1 cellular context compared by ENCODE assay signal in genomic region chr1:31509124-31510072, GRCh38.
TF ChIP-seq lines count a peak whose summit lies in the region.

No MANE protein-coding gene starts in this region.

TF ChIP-seq in HepG2, 621 proteins besides CTCF, POLR2A, EP300 and RAD21 (continued from another document and continues in another):
- no peak for TF ChIP-seq ZNF317 (CRISPR knock-in tag; IDR thresholded peaks at IDR 0.05)
- no peak for TF ChIP-seq CBX5 (CRISPR knock-in tag; IDR thresholded peaks at IDR 0.05; ENCODE audit: borderline replicate concordance)
- no peak for TF ChIP-seq TMF1 (CRISPR knock-in tag; IDR thresholded peaks at IDR 0.05; ENCODE audit: low read depth)
- TF ChIP-seq, protein P1, sequence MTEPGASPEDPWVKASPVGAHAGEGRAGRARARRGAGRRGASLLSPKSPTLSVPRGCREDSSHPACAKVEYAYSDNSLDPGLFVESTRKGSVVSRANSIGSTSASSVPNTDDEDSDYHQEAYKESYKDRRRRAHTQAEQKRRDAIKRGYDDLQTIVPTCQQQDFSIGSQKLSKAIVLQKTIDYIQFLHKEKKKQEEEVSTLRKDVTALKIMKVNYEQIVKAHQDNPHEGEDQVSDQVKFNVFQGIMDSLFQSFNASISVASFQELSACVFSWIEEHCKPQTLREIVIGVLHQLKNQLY (CRISPR knock-in tag; IDR thresholded peaks at IDR 0.05) = 0 out of 2 replicates have a peak, but pooled peaks have one; percentile 47
- TF ChIP-seq ZNF530 (CRISPR knock-in tag; IDR thresholded peaks at IDR 0.05; ENCODE audit: low read depth) = no peak
- no peak for TF ChIP-seq RAD51 (IDR thresholded peaks at IDR 0.05; ENCODE audit: borderline replicate concordance)
- TF ChIP-seq THRA (CRISPR knock-in tag; IDR thresholded peaks at IDR 0.05; ENCODE audit: borderline replicate concordance) = peak; percentile 90
- TF ChIP-seq ZNF256 (CRISPR knock-in tag; conservative IDR thresholded peaks at IDR 0.05) = no peak
- 0 out of 2 replicates have a peak, but pooled peaks have one; percentile 47 for TF ChIP-seq HNRNPL (IDR thresholded peaks at IDR 0.05; ENCODE audit: low read depth, low read length)
- 0 out of 2 replicates have a peak, but pooled peaks have one; percentile 68 for TF ChIP-seq SMYD3 (CRISPR knock-in tag; IDR thresholded peaks at IDR 0.05)
- no peak for TF ChIP-seq USF2 (IDR thresholded peaks at IDR 0.05; ENCODE audit: low read depth, low read length)
- peak; percentile 46; the same call in 1 of the 2 replicates for TF ChIP-seq USF2 (CRISPR knock-in tag; IDR thresholded peaks at IDR 0.05; ENCODE audit: borderline replicate concordance)
- no peak for TF ChIP-seq NFE2L2 (IDR thresholded peaks at IDR 0.05; ENCODE audit: low read length)
- no peak for TF ChIP-seq HOXA7 (CRISPR knock-in tag; IDR thresholded peaks at IDR 0.05)
- peak; percentile 84 for TF ChIP-seq POLR2AphosphoS5 (IDR thresholded peaks at IDR 0.05; ENCODE audit: low read depth, low read length)
- peak; percentile 88; the same call in 1 of the 2 replicates for TF ChIP-seq SPEN (CRISPR knock-in tag; IDR thresholded peaks at IDR 0.05; ENCODE audit: low read depth)
- TF ChIP-seq MTA1 (CRISPR knock-in tag; IDR thresholded peaks at IDR 0.05; ENCODE audit: borderline replicate concordance) = peak; percentile 96
- no peak for TF ChIP-seq ZNF569 (CRISPR knock-in tag; IDR thresholded peaks at IDR 0.05; ENCODE audit: borderline replicate concordance)
- no peak; the same call in 1 of the 2 replicates for TF ChIP-seq MEF2D (CRISPR knock-in tag; IDR thresholded peaks at IDR 0.05)
- TF ChIP-seq ZNF614 (CRISPR knock-in tag; IDR thresholded peaks at IDR 0.05; ENCODE audit: borderline replicate concordance) = peak; percentile 56; the same call in 1 of the 2 replicates
- TF ChIP-seq, protein P2, sequence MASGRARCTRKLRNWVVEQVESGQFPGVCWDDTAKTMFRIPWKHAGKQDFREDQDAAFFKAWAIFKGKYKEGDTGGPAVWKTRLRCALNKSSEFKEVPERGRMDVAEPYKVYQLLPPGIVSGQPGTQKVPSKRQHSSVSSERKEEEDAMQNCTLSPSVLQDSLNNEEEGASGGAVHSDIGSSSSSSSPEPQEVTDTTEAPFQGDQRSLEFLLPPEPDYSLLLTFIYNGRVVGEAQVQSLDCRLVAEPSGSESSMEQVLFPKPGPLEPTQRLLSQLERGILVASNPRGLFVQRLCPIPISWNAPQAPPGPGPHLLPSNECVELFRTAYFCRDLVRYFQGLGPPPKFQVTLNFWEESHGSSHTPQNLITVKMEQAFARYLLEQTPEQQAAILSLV (CRISPR knock-in tag; IDR thresholded peaks at IDR 0.05; ENCODE audit: borderline replicate concordance) = no peak
- TF ChIP-seq, protein P3, sequence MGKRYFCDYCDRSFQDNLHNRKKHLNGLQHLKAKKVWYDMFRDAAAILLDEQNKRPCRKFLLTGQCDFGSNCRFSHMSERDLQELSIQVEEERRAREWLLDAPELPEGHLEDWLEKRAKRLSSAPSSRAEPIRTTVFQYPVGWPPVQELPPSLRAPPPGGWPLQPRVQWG (CRISPR knock-in tag; IDR thresholded peaks at IDR 0.05; ENCODE audit: borderline replicate concordance, low read depth) = no peak
- TF ChIP-seq MIER2 (CRISPR knock-in tag; IDR thresholded peaks at IDR 0.05) = 0 out of 2 replicates have a peak, but pooled peaks have one; percentile 39
- TF ChIP-seq ZNF761 (CRISPR knock-in tag; conservative IDR thresholded peaks at IDR 0.05) = 0 out of 2 replicates have a peak, but pooled peaks have one; percentile 27
- TF ChIP-seq CREB1 (IDR thresholded peaks at IDR 0.05) = no peak
- TF ChIP-seq CREB1 (CRISPR knock-in tag; IDR thresholded peaks at IDR 0.05) = peak; percentile 69
- peak; percentile 91; the same call in 1 of the 2 replicates for TF ChIP-seq ZBTB7A (CRISPR knock-in tag; IDR thresholded peaks at IDR 0.05)
- no peak; the same call in 1 of the 2 replicates for TF ChIP-seq ZNF629 (CRISPR knock-in tag; conservative IDR thresholded peaks at IDR 0.05)
- TF ChIP-seq TCF7 (IDR thresholded peaks at IDR 0.05; ENCODE audit: low read depth) = peak; percentile 49
- no peak for TF ChIP-seq ZNF674 (CRISPR knock-in tag; IDR thresholded peaks at IDR 0.05; ENCODE audit: low read depth)
- TF ChIP-seq ZNF432 (CRISPR knock-in tag; IDR thresholded peaks at IDR 0.05; ENCODE audit: borderline replicate concordance) = no peak
- TF ChIP-seq ZNF546 (CRISPR knock-in tag; conservative IDR thresholded peaks at IDR 0.05) = no peak
- TF ChIP-seq NPAS2 (CRISPR knock-in tag; IDR thresholded peaks at IDR 0.05; ENCODE audit: borderline replicate concordance) = no peak
- peak; percentile 67; the same call in 1 of the 2 replicates for TF ChIP-seq MIER3 (CRISPR knock-in tag; IDR thresholded peaks at IDR 0.05; ENCODE audit: borderline replicate concordance)
- no peak for TF ChIP-seq HOXA9 (CRISPR knock-in tag; IDR thresholded peaks at IDR 0.05; ENCODE audit: borderline replicate concordance)
- peak; percentile 26; the same call in 1 of the 2 replicates for TF ChIP-seq ELF1 (CRISPR knock-in tag; IDR thresholded peaks at IDR 0.05)
- TF ChIP-seq FOXK1 (CRISPR knock-in tag; IDR thresholded peaks at IDR 0.05; ENCODE audit: borderline replicate concordance, low read depth) = peak; percentile 90; the same call in 1 of the 2 replicates
- no peak for TF ChIP-seq SRF (IDR thresholded peaks at IDR 0.05; ENCODE audit: low read depth, low read length)
- peak; percentile 87 for TF ChIP-seq DRAP1 (CRISPR knock-in tag; IDR thresholded peaks at IDR 0.05)
- peak; percentile 83 for TF ChIP-seq SAP130 (CRISPR knock-in tag; IDR thresholded peaks at IDR 0.05; ENCODE audit: low read depth)
- no peak for TF ChIP-seq ZNF616 (CRISPR knock-in tag; IDR thresholded peaks at IDR 0.05; ENCODE audit: low read depth)
- TF ChIP-seq, protein P4, sequence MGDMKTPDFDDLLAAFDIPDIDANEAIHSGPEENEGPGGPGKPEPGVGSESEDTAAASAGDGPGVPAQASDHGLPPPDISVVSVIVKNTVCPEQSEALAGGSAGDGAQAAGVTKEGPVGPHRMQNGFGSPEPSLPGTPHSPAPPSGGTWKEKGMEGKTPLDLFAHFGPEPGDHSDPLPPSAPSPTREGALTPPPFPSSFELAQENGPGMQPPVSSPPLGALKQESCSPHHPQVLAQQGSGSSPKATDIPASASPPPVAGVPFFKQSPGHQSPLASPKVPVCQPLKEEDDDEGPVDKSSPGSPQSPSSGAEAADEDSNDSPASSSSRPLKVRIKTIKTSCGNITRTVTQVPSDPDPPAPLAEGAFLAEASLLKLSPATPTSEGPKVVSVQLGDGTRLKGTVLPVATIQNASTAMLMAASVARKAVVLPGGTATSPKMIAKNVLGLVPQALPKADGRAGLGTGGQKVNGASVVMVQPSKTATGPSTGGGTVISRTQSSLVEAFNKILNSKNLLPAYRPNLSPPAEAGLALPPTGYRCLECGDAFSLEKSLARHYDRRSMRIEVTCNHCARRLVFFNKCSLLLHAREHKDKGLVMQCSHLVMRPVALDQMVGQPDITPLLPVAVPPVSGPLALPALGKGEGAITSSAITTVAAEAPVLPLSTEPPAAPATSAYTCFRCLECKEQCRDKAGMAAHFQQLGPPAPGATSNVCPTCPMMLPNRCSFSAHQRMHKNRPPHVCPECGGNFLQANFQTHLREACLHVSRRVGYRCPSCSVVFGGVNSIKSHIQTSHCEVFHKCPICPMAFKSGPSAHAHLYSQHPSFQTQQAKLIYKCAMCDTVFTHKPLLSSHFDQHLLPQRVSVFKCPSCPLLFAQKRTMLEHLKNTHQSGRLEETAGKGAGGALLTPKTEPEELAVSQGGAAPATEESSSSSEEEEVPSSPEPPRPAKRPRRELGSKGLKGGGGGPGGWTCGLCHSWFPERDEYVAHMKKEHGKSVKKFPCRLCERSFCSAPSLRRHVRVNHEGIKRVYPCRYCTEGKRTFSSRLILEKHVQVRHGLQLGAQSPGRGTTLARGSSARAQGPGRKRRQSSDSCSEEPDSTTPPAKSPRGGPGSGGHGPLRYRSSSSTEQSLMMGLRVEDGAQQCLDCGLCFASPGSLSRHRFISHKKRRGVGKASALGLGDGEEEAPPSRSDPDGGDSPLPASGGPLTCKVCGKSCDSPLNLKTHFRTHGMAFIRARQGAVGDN (CRISPR knock-in tag; IDR thresholded peaks at IDR 0.05) = peak; percentile 99
- TF ChIP-seq GATA4 (IDR thresholded peaks at IDR 0.05; ENCODE audit: borderline replicate concordance, low read depth) = peak; percentile 34; the same call in 1 of the 2 replicates
- TF ChIP-seq ZNF331 (CRISPR knock-in tag; IDR thresholded peaks at IDR 0.05) = peak; percentile 88
- no peak for TF ChIP-seq NFATC3 (CRISPR knock-in tag; IDR thresholded peaks at IDR 0.05)
- peak; percentile 49; the same call in 1 of the 2 replicates for TF ChIP-seq TAF1 (CRISPR knock-in tag; IDR thresholded peaks at IDR 0.05)
- TF ChIP-seq TFE3 (CRISPR knock-in tag; IDR thresholded peaks at IDR 0.05) = peak; percentile 59; the same call in 1 of the 2 replicates
- TF ChIP-seq GRHL1 (CRISPR knock-in tag; conservative IDR thresholded peaks at IDR 0.05) = no peak
- TF ChIP-seq, protein P5, sequence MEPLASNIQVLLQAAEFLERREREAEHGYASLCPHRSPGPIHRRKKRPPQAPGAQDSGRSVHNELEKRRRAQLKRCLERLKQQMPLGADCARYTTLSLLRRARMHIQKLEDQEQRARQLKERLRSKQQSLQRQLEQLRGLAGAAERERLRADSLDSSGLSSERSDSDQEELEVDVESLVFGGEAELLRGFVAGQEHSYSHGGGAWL (CRISPR knock-in tag; IDR thresholded peaks at IDR 0.05) = 0 out of 2 replicates have a peak, but pooled peaks have one; percentile 46
- peak; percentile 53; the same call in 1 of the 2 replicates for TF ChIP-seq ZNF441 (CRISPR knock-in tag; IDR thresholded peaks at IDR 0.05; ENCODE audit: borderline replicate concordance)
- TF ChIP-seq NAIF1 (CRISPR knock-in tag; IDR thresholded peaks at IDR 0.05; ENCODE audit: borderline replicate concordance) = no peak
